In genomic region chr7:152647-153046, GRCh38 we compare ENCODE assay signal across 13 cellular contexts. TPM values are rescaled to one million over a fixed set of nuclear protein-coding genes. Genes with fewer than 3 reads are reported as not detected.
A peak's percentile ranks its signal among the peaks of the same experiment; 100 is the strongest.
DNase-seq lines count a peak whose midpoint lies in the region; ATAC-seq and TF ChIP-seq lines count a peak whose summit lies in the region.
"Had no signal": no experiment of that assay in that cellular context is flagged by ENCODE, and none has a peak within 500 bp of the region (broad histone marks: within the 10 kb centered on the region; RNA-seq: fewer than 3 reads in every experiment).

No MANE protein-coding gene starts in this region.

- H3K4me3 ChIP-seq in dorsolateral prefrontal cortex: no peak overlapping the region
- H3K4me3 ChIP-seq in neuronal stem cell (ENCODE audit: low read length in 2 of 2): no peak overlapping the region
- H3K4me3 ChIP-seq: BLaER1, K562 had no signal

- no peaks in the 10 kb centered on the region for H3K9me3 ChIP-seq in neuronal stem cell (replicated peaks in 1 of 2; ENCODE audit: control insufficient read depth in 2 of 2, insufficient read depth in 1 of 2, low read depth in 1 of 2, low read length in 2 of 2)
- H3K9me3 ChIP-seq: BLaER1 had no signal

- TF ChIP-seq CTCF in CD14-positive monocyte (IDR thresholded peaks at IDR 0.05) (no peak), dorsolateral prefrontal cortex (IDR thresholded peaks at IDR 0.05 in 54 of 56, conservative IDR thresholded peaks at IDR 0.05 in 2 of 56; ENCODE audit: low read depth in 1 of 56, partially characterized antibody in 56 of 56) (no peak)

- WGBS in neuronal stem cell (ENCODE audit: extremely low coverage in 2 of 2, insufficient read length in 2 of 2, insufficient replicate concordance in 1 of 2), 2 donors: no CpG with 5 or more reads among the region's 13 CpGs

- H2BK15ac ChIP-seq in neuronal stem cell (ENCODE audit: low read length): no peak overlapping the region

- no peak overlapping the region for H3K14ac ChIP-seq in neuronal stem cell (ENCODE audit: low read length)

- H2BK5ac ChIP-seq in neuronal stem cell (ENCODE audit: low read length): no peak overlapping the region

- H3K27ac Mint-ChIP-seq in CD14-positive monocyte: peak overlapping the region in 4 of 7 donors; percentile 36 to 100 (median 75)
- no peak overlapping the region for H3K27ac Mint-ChIP-seq in stimulated activated naive CD8-positive, alpha-beta T cell treated with anti-CD3 and anti-CD28 coated beads, Interleukin-15, amount 100 ng/mL, for 72 hours

- H3K36me3 ChIP-seq in neuronal stem cell (replicated peaks in 1 of 2; ENCODE audit: control insufficient read depth in 2 of 2, insufficient read depth in 2 of 2, low read length in 2 of 2): peaks cover 0 to 1% of the 10 kb centered on the region in 2 donors

- no peak overlapping the region for H3K4ac ChIP-seq in neuronal stem cell (ENCODE audit: low read length)

- peak overlapping the region; percentile 46 for H2AFZ ChIP-seq in neuronal stem cell (ENCODE audit: low read length)

- H3K4me1 ChIP-seq in neuronal stem cell (ENCODE audit: control insufficient read depth in 2 of 2, insufficient read depth in 1 of 2, low read depth in 1 of 2, low read length in 2 of 2): peaks cover 7 to 13% of the 10 kb centered on the region in 2 donors

- H3K79me1 ChIP-seq in neuronal stem cell (ENCODE audit: low read depth, low read length): no peaks in the 10 kb centered on the region

- no peak overlapping the region for H2BK12ac ChIP-seq in neuronal stem cell (ENCODE audit: low read length)

- no peak overlapping the region for H4K91ac ChIP-seq in neuronal stem cell (ENCODE audit: low read depth, low read length, poor library complexity)

- DNase-seq in CD14-positive monocyte (ENCODE audit: low spot score) (no peak), dorsolateral prefrontal cortex (peak in 4 of 10 donors; percentile 13 to 38 (median 32)), neuronal stem cell (ENCODE audit: low spot score) (no peak), left lobe of liver (ENCODE audit: low spot score) (no peak), NCI-H510A (lab: John Stamatoyannopoulos, UW) (no peak)
- no peak for DNase-seq in stimulated activated naive CD8-positive, alpha-beta T cell treated with anti-CD3 and anti-CD28 coated beads, Interleukin-15, amount 100 ng/mL, for 72 hours
- DNase-seq: DMS79, NCI-H1105, NCI-H1694 treated with DMSO at 0.1 percent for 48 hours, NCI-H510A treated with DMSO at 0.1 percent for 48 hours had no signal

- no peak overlapping the region for H3K9ac ChIP-seq in neuronal stem cell (ENCODE audit: low read depth, low read length, poor library complexity)
- H3K9ac ChIP-seq: BLaER1 had no signal

- H3K27ac ChIP-seq in dorsolateral prefrontal cortex (peak overlapping the region in 36 of 59 donors; percentile 4 to 97 (median 88)), neuronal stem cell (replicated peaks; ENCODE audit: low read length) (no peak overlapping the region), temporal lobe (ENCODE audit: low read depth, low read length) (peak overlapping the region; percentile 90)

- H3K4me3 Mint-ChIP-seq in CD14-positive monocyte: no peak overlapping the region
- H3K4me3 Mint-ChIP-seq in stimulated activated naive CD8-positive, alpha-beta T cell treated with anti-CD3 and anti-CD28 coated beads, Interleukin-15, amount 100 ng/mL, for 72 hours: no peak overlapping the region

- H3K18ac ChIP-seq in neuronal stem cell (ENCODE audit: low read length): no peak overlapping the region

- H3K4me2 ChIP-seq in neuronal stem cell (ENCODE audit: insufficient read depth, low read length, poor library complexity, severe bottlenecking): no peak overlapping the region

- H3K23ac ChIP-seq in neuronal stem cell (ENCODE audit: low read depth, low read length, poor library complexity): no peak overlapping the region

- H2AK5ac ChIP-seq in neuronal stem cell (ENCODE audit: low read depth, low read length): no peak overlapping the region

- no peaks in the 10 kb centered on the region for H3K27me3 Mint-ChIP-seq in CD14-positive monocyte (ENCODE audit: low read depth in 3 of 3)
- no peaks in the 10 kb centered on the region for H3K27me3 Mint-ChIP-seq in stimulated activated naive CD8-positive, alpha-beta T cell treated with anti-CD3 and anti-CD28 coated beads, Interleukin-15, amount 100 ng/mL, for 72 hours

- H3K4me1 Mint-ChIP-seq in CD14-positive monocyte: peaks cover 40% of the 10 kb centered on the region
- H3K4me1 Mint-ChIP-seq in stimulated activated naive CD8-positive, alpha-beta T cell treated with anti-CD3 and anti-CD28 coated beads, Interleukin-15, amount 100 ng/mL, for 72 hours: peaks cover 21% of the 10 kb centered on the region

- H2BK120ac ChIP-seq in neuronal stem cell (ENCODE audit: low read depth, low read length): no peak overlapping the region

- H3K36me3 Mint-ChIP-seq in CD14-positive monocyte: peaks cover 22 to 33% of the 10 kb centered on the region in 2 donors

- H3K9me3 Mint-ChIP-seq in CD14-positive monocyte: no peaks in the 10 kb centered on the region
- H3K9me3 Mint-ChIP-seq in stimulated activated naive CD8-positive, alpha-beta T cell treated with anti-CD3 and anti-CD28 coated beads, Interleukin-15, amount 100 ng/mL, for 72 hours: no peaks in the 10 kb centered on the region

- no peak for ATAC-seq in left lobe of liver
- no peak for ATAC-seq in stimulated activated naive CD8-positive, alpha-beta T cell treated with anti-CD3 and anti-CD28 coated beads, Interleukin-15, amount 100 ng/mL, for 72 hours
- ATAC-seq: K562 had no signal

- H4K8ac ChIP-seq in neuronal stem cell (ENCODE audit: low read depth, low read length): no peak overlapping the region

- intact Hi-C loops in CD14-positive monocyte (cut with micrococcal nuclease) (loop anchor here (5.0 kb wide), 1 partner anchor 40 kb away; the partner anchor contains the start of gene FAM20C (in 2 of the 2)), dorsolateral prefrontal cortex (cut with DNase I) (no loop called here)

- H3K27me3 ChIP-seq in dorsolateral prefrontal cortex (no peaks in the 10 kb centered on the region), neuronal stem cell (ENCODE audit: control insufficient read depth in 3 of 3, insufficient read depth in 3 of 3, low read depth in 1 of 3, low read length in 3 of 3) (peaks cover 0 to 16% (median 0%) of the 10 kb centered on the region in 3 experiments)
- H3K27me3 ChIP-seq: BLaER1 had no signal

RNA-seq across cellular contexts. Expression of gene FAM20C, which starts 39.7 kb away (rescaled TPM):
- 1 to 10 TPM; 1.2 to 1.5 TPM for polyA plus RNA-seq in CD14-positive monocyte
- total RNA-seq in dorsolateral prefrontal cortex: 100 to 1,000 TPM in 6 of 120 experiments, 10 to 100 TPM in 114; 27.8 to 127 (median 45.4) TPM
- polyA plus RNA-seq in neuronal stem cell (2013, experiment 1 of 2): 7.3 TPM
- 7.3 TPM for polyA plus RNA-seq in neuronal stem cell (2013, experiment 2 of 2)
- 16.2 TPM for total RNA-seq in temporal lobe
- 72.2 TPM for total RNA-seq in left lobe of liver
- polyA plus RNA-seq: K562 had no signal

Comparison
In these comparisons a context has a peak if more than half of its experiments do, and no peak if none do; other contexts are left out.
1. H3K27ac Mint-ChIP-seq: peak in CD14-positive monocyte (4 of 7); none in stimulated activated naive CD8-positive, alpha-beta T cell treated with anti-CD3 and anti-CD28 coated beads, Interleukin-15, amount 100 ng/mL, for 72 hours (0 of 2).
2. intact Hi-C loops: an anchor here in CD14-positive monocyte (5.0 kb wide); none called in dorsolateral prefrontal cortex.